Comparison of ENCODE assay signal across 2 cellular contexts in the genomic region with DNA sequence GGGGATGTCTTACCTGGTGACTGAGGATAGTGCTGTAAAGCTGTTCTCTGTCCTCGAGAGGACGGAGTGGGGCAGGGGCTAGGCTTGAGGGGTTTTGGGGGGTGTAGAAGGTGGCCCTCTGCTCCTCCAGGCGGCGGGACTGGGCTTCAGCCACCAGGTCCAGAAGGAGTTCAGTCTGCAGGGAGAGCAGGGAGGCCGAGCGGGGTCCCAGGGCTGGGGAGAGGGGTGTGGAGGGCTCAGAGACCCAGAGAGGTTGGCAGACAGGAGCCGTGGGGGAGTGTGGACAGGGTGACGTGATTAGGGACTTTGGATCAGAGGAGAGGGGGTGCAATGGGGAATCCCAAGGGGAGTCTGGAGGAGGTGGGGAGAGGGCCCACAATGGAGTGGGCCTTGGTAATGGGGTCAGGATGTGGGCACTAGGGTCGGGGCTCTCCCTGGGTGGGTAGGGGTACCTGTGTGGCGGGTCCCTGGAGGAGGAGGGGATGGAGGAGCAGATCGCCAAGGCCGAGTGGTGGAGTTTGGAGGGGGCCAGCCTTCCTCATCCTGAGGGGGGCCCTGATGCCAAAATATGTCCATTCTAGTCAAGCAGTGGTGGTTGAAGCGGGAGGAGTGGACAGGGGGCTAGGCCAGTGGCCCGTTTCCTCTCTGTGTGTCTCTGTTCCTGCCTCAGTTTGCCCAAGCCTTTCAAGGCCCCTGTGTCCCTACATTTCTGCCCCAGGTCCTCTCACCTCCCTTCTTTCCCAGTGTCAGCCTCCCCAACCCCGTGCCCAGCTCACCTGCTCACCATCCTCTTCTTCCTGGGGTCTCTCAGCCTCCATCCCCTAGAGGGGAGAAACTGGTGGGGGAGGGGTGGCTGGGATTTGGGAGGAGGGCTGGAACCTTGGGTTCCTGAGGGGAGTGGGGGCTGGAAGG.
TF ChIP-seq lines count a peak whose summit lies in the region.

No MANE protein-coding gene starts in this region.

TF ChIP-seq in SK-N-SH, 30 proteins besides CTCF, POLR2A, EP300 and RAD21 (continued from another document):
- TF ChIP-seq RFX5 (IDR thresholded peaks at IDR 0.05; ENCODE audit: low read length) (no peak), JUND (IDR thresholded peaks at IDR 0.05) (no peak), PBX3 (IDR thresholded peaks at IDR 0.05) (no peak), TCF12 (IDR thresholded peaks at IDR 0.05) (no peak), NRF1 (IDR thresholded peaks at IDR 0.05; ENCODE audit: low read depth, low read length) (no peak), GATA2 (CRISPR knock-in tag; IDR thresholded peaks at IDR 0.05) (no peak)
- TF ChIP-seq, protein P1, sequence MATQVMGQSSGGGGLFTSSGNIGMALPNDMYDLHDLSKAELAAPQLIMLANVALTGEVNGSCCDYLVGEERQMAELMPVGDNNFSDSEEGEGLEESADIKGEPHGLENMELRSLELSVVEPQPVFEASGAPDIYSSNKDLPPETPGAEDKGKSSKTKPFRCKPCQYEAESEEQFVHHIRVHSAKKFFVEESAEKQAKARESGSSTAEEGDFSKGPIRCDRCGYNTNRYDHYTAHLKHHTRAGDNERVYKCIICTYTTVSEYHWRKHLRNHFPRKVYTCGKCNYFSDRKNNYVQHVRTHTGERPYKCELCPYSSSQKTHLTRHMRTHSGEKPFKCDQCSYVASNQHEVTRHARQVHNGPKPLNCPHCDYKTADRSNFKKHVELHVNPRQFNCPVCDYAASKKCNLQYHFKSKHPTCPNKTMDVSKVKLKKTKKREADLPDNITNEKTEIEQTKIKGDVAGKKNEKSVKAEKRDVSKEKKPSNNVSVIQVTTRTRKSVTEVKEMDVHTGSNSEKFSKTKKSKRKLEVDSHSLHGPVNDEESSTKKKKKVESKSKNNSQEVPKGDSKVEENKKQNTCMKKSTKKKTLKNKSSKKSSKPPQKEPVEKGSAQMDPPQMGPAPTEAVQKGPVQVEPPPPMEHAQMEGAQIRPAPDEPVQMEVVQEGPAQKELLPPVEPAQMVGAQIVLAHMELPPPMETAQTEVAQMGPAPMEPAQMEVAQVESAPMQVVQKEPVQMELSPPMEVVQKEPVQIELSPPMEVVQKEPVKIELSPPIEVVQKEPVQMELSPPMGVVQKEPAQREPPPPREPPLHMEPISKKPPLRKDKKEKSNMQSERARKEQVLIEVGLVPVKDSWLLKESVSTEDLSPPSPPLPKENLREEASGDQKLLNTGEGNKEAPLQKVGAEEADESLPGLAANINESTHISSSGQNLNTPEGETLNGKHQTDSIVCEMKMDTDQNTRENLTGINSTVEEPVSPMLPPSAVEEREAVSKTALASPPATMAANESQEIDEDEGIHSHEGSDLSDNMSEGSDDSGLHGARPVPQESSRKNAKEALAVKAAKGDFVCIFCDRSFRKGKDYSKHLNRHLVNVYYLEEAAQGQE (IDR thresholded peaks at IDR 0.05; ENCODE audit: low read depth, low read length), result no peak

TF ChIP-seq in SK-N-SH treated with all-trans-retinoic acid at 6 μM for 48 hours, 23 proteins besides CTCF, POLR2A, EP300 and RAD21 (continued from another document):
- TF ChIP-seq ARNTL (CRISPR knock-in tag; IDR thresholded peaks at IDR 0.05; ENCODE audit: borderline replicate concordance, low read depth) (no peak), ZFP3 (CRISPR knock-in tag; IDR thresholded peaks at IDR 0.05) (no peak), ZNF8 (CRISPR knock-in tag; IDR thresholded peaks at IDR 0.05) (no peak), RARB (CRISPR knock-in tag; IDR thresholded peaks at IDR 0.05) (no peak), ISL1 (CRISPR knock-in tag; IDR thresholded peaks at IDR 0.05) (no peak), OSR1 (CRISPR knock-in tag; IDR thresholded peaks at IDR 0.05) (no peak), CSDC2 (CRISPR knock-in tag; IDR thresholded peaks at IDR 0.05) (no peak), ESRRG (CRISPR knock-in tag; IDR thresholded peaks at IDR 0.05) (no peak), CSRNP3 (CRISPR knock-in tag; IDR thresholded peaks at IDR 0.05) (no peak), ZNF70 (CRISPR knock-in tag; IDR thresholded peaks at IDR 0.05) (no peak), BACH2 (CRISPR knock-in tag; IDR thresholded peaks at IDR 0.05; ENCODE audit: borderline replicate concordance) (no peak), TCF4 (CRISPR knock-in tag; IDR thresholded peaks at IDR 0.05; ENCODE audit: borderline replicate concordance) (no peak), TSHZ2 (CRISPR knock-in tag; IDR thresholded peaks at IDR 0.05) (no peak), PPARA (CRISPR knock-in tag; IDR thresholded peaks at IDR 0.05; ENCODE audit: borderline replicate concordance) (no peak), ZFP30 (CRISPR knock-in tag; IDR thresholded peaks at IDR 0.05) (no peak)
- TF ChIP-seq, protein P2, sequence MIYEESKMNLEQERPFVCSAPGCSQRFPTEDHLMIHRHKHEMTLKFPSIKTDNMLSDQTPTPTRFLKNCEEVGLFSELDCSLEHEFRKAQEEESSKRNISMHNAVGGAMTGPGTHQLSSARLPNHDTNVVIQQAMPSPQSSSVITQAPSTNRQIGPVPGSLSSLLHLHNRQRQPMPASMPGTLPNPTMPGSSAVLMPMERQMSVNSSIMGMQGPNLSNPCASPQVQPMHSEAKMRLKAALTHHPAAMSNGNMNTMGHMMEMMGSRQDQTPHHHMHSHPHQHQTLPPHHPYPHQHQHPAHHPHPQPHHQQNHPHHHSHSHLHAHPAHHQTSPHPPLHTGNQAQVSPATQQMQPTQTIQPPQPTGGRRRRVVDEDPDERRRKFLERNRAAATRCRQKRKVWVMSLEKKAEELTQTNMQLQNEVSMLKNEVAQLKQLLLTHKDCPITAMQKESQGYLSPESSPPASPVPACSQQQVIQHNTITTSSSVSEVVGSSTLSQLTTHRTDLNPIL (CRISPR knock-in tag; IDR thresholded peaks at IDR 0.05; ENCODE audit: low read depth), result no peak
- TF ChIP-seq, protein P3, sequence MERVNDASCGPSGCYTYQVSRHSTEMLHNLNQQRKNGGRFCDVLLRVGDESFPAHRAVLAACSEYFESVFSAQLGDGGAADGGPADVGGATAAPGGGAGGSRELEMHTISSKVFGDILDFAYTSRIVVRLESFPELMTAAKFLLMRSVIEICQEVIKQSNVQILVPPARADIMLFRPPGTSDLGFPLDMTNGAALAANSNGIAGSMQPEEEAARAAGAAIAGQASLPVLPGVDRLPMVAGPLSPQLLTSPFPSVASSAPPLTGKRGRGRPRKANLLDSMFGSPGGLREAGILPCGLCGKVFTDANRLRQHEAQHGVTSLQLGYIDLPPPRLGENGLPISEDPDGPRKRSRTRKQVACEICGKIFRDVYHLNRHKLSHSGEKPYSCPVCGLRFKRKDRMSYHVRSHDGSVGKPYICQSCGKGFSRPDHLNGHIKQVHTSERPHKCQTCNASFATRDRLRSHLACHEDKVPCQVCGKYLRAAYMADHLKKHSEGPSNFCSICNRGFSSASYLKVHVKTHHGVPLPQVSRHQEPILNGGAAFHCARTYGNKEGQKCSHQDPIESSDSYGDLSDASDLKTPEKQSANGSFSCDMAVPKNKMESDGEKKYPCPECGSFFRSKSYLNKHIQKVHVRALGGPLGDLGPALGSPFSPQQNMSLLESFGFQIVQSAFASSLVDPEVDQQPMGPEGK (CRISPR knock-in tag; IDR thresholded peaks at IDR 0.05; ENCODE audit: borderline replicate concordance), result no peak
